ENCODE assay signal across 13 cellular contexts in the genomic region with DNA sequence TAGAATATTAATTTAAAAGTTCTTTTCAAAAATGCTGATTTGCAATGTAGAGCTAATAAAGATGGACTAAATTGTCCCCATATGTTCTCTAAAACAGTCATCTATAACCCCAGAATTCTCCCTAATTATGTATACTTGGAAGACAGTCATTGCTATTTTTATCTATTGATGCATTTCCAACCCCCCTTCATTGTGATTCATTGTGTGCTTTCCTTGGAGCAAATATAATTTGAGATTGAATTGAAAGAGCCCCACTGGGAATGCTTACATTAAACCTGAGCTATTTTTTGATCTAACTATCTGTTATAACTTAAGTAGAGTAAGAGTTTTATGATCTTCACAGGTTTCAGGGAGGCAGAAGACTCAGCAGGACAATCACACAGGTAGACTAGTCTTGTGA.
"Had no signal": no experiment of that assay in that cellular context is flagged by ENCODE, and none has a peak within 500 bp of the region (broad histone marks: within the 10 kb centered on the region; RNA-seq: fewer than 3 reads in every experiment).

No MANE protein-coding gene starts in this region.

- DNase-seq: activated CD4-positive, alpha-beta memory T cell treated with anti-CD3 and anti-CD28 coated beads, Interleukin-2, amount 10 ng/mL, durations not matched to agents 7 days and 5 days; activated CD4-positive, alpha-beta T cell treated with anti-CD3 and anti-CD28 coated beads for 4 hours; activated effector memory CD4-positive, alpha-beta T cell treated with anti-CD3 and anti-CD28 coated beads, Interleukin-2, amount 50 U/mL, for 16 hours; activated T-cell treated with anti-CD3 and anti-CD28 coated beads, Interleukin-2, amount 50 U/mL, for 4 hours; adrenal gland; caudate nucleus; esophagus squamous epithelium; left colon; lower lobe of right lung; psoas muscle; right lobe of liver; trophoblast cell had no signal

- H3K27me3 ChIP-seq: adrenal gland, esophagus squamous epithelium, right lobe of liver, suprapubic skin had no signal

- H3K36me3 ChIP-seq: adrenal gland, esophagus squamous epithelium, lower lobe of right lung, right lobe of liver, suprapubic skin had no signal

- H3K4me1 ChIP-seq: adrenal gland, esophagus squamous epithelium, lower lobe of right lung, psoas muscle, right lobe of liver, suprapubic skin had no signal

- H3K9me3 ChIP-seq: adrenal gland, esophagus squamous epithelium, lower lobe of right lung, psoas muscle, right lobe of liver, suprapubic skin had no signal

- H3K4me3 ChIP-seq: adrenal gland, esophagus squamous epithelium, lower lobe of right lung, psoas muscle, right lobe of liver, suprapubic skin had no signal

- ATAC-seq: activated T-cell treated with anti-CD3 and anti-CD28 coated beads, Interleukin-2, amount 50 U/mL, for 4 hours; left colon; lower lobe of right lung; psoas muscle; right lobe of liver had no signal

- H3K27ac ChIP-seq: adrenal gland, esophagus squamous epithelium, lower lobe of right lung, psoas muscle, right lobe of liver, suprapubic skin had no signal
